8 cellular contexts compared by ENCODE assay signal in genomic region chr1:206635983-206636354, GRCh38. TPM values are rescaled to one million over a fixed set of nuclear protein-coding genes. Genes with fewer than 3 reads are reported as not detected.
DNase-seq lines count a peak whose midpoint lies in the region; ATAC-seq, FAIRE-seq and TF ChIP-seq lines count a peak whose summit lies in the region.

No MANE protein-coding gene starts in this region.

- H3K9me3 ChIP-seq in A549, result no peaks in the 10 kb centered on the region
- H3K9me3 ChIP-seq in RWPE2 (ENCODE audit: severe bottlenecking), result no peaks in the 10 kb centered on the region
- no peaks in the 10 kb centered on the region for H3K9me3 ChIP-seq in esophagus muscularis mucosa

- WGBS in A549 (ENCODE audit: missing lambda C conversion rate), result 11% methylated on average over 13 of the region's 13 CpGs
- 8% methylated on average over 11 of the region's 13 CpGs for WGBS in esophagus muscularis mucosa

- H3K9me3 Mint-ChIP-seq in progenitor cell of endocrine pancreas (ENCODE audit: low read depth), result no peaks in the 10 kb centered on the region

- no peak for TF ChIP-seq EP300 in A549 (IDR thresholded peaks at IDR 0.05)
- no peak for TF ChIP-seq EP300 in esophagus muscularis mucosa (IDR thresholded peaks at IDR 0.05)

- H3K36me3 Mint-ChIP-seq in progenitor cell of endocrine pancreas (ENCODE audit: insufficient read depth), result peaks cover 2% of the 10 kb centered on the region

- no peak for FAIRE-seq in A549 (lab: Jason Lieb, UNC)

- H3K4me3 Mint-ChIP-seq in progenitor cell of endocrine pancreas (ENCODE audit: low read depth), result peak overlapping the region; percentile 78

- H3K27ac ChIP-seq in A549 (peak overlapping the region; percentile 88 to 89), RWPE2 (ENCODE audit: poor library complexity, severe bottlenecking) (peak overlapping the region; percentile 62), esophagus muscularis mucosa (replicated peaks in 1 of 4) (peak overlapping the region; percentile 76 to 90 (median 86))

- H3K27me3 Mint-ChIP-seq in progenitor cell of endocrine pancreas, result peaks cover 7% of the 10 kb centered on the region

- H3K36me3 ChIP-seq in RWPE2 (ENCODE audit: low read depth) (peaks cover 17% of the 10 kb centered on the region), esophagus muscularis mucosa (peaks cover 0 to 16% (median 8%) of the 10 kb centered on the region in 4 donors)

- intact Hi-C loops in esophagus muscularis mucosa (cut with DNase I), result loop anchor here (2.0 to 10.0 kb wide), 2 partner anchors 29 to 169 kb away; no protein-coding TSS in a partner anchor

- H3K4me1 Mint-ChIP-seq in progenitor cell of endocrine pancreas (ENCODE audit: low read depth), result peaks cover 25% of the 10 kb centered on the region

- TF ChIP-seq POLR2A in A549 (IDR thresholded peaks at IDR 0.05; ENCODE audit: low read length) (no peak), esophagus muscularis mucosa (IDR thresholded peaks at IDR 0.05; ENCODE audit: low read depth) (no peak)

- ATAC-seq in A549 (peak in 1 of 2 experiments; percentile 40; a peak in 3 of 6 replicates), GM21381 (IDR thresholded peaks at IDR 0.05; ENCODE audit: unreplicated experiment) (peak; percentile 5), RWPE2 (ENCODE audit: low read depth) (peak; percentile 6; the same call in 2 of the 3 replicates)

- TF ChIP-seq CTCF in A549 (IDR thresholded peaks at IDR 0.05), result no peak
- TF ChIP-seq CTCF in RWPE2 (IDR thresholded peaks at IDR 0.05; ENCODE audit: poor library complexity, severe bottlenecking), result no peak
- TF ChIP-seq CTCF in esophagus muscularis mucosa (IDR thresholded peaks at IDR 0.05), result no peak
- TF ChIP-seq CTCF in progenitor cell of endocrine pancreas (IDR thresholded peaks at IDR 0.05; ENCODE audit: unreplicated experiment), result no peak

- DNase-seq in A549 (ENCODE audit: low read depth in 1 of 2, low spot score in 1 of 2) (peak in 1 of 2 experiments; percentile 35), RWPE2 (ENCODE audit: low spot score) (no peak), esophagus muscularis mucosa (ENCODE audit: extremely low spot score) (no peak), progenitor cell of endocrine pancreas (ENCODE audit: low spot score, unreplicated experiment) (no peak), GF-D8 (lab: John Stamatoyannopoulos, UW) (no peak), iPS-NIHi7 (ENCODE audit: extremely low spot score) (no peak), HuH-7.5 (ENCODE audit: low spot score) (no peak)

- no peak overlapping the region for H3K27ac Mint-ChIP-seq in progenitor cell of endocrine pancreas

- H3K4me1 ChIP-seq in A549, result peaks cover 32% of the 10 kb centered on the region; the same call in 2 of the 3 replicates
- H3K4me1 ChIP-seq in RWPE2 (ENCODE audit: insufficient read depth, poor library complexity, severe bottlenecking), result peaks cover 24% of the 10 kb centered on the region
- H3K4me1 ChIP-seq in esophagus muscularis mucosa, result peaks cover 20 to 48% (median 39%) of the 10 kb centered on the region in 4 donors

- peak overlapping the region; percentile 91 for H3K4me3 ChIP-seq in A549
- H3K4me3 ChIP-seq in RWPE2 (ENCODE audit: severe bottlenecking), result peak overlapping the region; percentile 98
- peak overlapping the region; percentile 66 to 99 (median 86) for H3K4me3 ChIP-seq in esophagus muscularis mucosa

- POLR2A ChIA-PET in A549 (lab: Yijun Ruan, JAX), result interaction anchor here (1.0 to 1.9 kb wide), 10 partner anchors 20 to 417 kb away, joined by 3 to 20 read pairs (median 8); partner anchors contain the start of genes EIF2D, MAPKAPK2 and PFKFB2

- no peaks in the 10 kb centered on the region for H3K27me3 ChIP-seq in RWPE2 (ENCODE audit: insufficient read depth, poor library complexity, severe bottlenecking)
- no peaks in the 10 kb centered on the region for H3K27me3 ChIP-seq in esophagus muscularis mucosa

- CTCF ChIA-PET in A549 (lab: Yijun Ruan, JAX), result interaction anchor here (1.1 to 19.0 kb wide), 13 partner anchors 12 to 347 kb away, joined by 3 to 452 read pairs (median 18); partner anchors contain the start of gene EIF2D

- H3K4me2 ChIP-seq in A549, result peak overlapping the region; percentile 98

- no peak for TF ChIP-seq RAD21 in A549 (conservative IDR thresholded peaks at IDR 0.05 in 1 of 2, IDR thresholded peaks at IDR 0.05 in 1 of 2)

TF ChIP-seq in A549, 52 proteins besides CTCF, POLR2A, EP300 and RAD21:
- TF ChIP-seq ZNF302 (CRISPR knock-in tag; IDR thresholded peaks at IDR 0.05) (no peak), HOXA7 (CRISPR knock-in tag; IDR thresholded peaks at IDR 0.05) (no peak), HOXB13 (CRISPR knock-in tag; IDR thresholded peaks at IDR 0.05; ENCODE audit: low read depth) (no peak), CBX8 (IDR thresholded peaks at IDR 0.05) (no peak)

RNA-seq across cellular contexts. Expression of gene DYRK3, which starts 0.6 kb away (rescaled TPM):
- polyA plus RNA-seq in A549 (2011; rRNA removed) (7.3 and 9.3 TPM in 2 replicates), A549 (2017; fragmentation: RNase III; extraction: RNeasy Plus Mini Kit Qiagen cat#74134 plus additional on column Dnase treatment) (8.2 to 8.8 TPM (median 8.7 TPM) in 3 replicates)
- 1.8 and 2.1 TPM in 2 replicates for polyA plus RNA-seq in A549 (2012; cell fraction: cytosol; rRNA removed)
- polyA plus RNA-seq in A549 (2012; cell fraction: nucleus; rRNA removed), result 2.0 and 2.6 TPM in 2 replicates
- 8.5 and 10.5 TPM in 2 replicates for polyA minus RNA-seq in A549 (2011; rRNA and poly(A)+ RNA removed)
- total RNA-seq in esophagus muscularis mucosa (10 to 100 TPM in 2 of 4 donors, 1 to 10 TPM in 2; 5.6 to 14.7 (median 9.0) TPM), progenitor cell of endocrine pancreas (8.4 and 9.1 TPM in 2 replicates)

RNA-seq across cellular contexts. Expression of gene EIF2D, which starts 23.7 kb away (rescaled TPM):
- polyA plus RNA-seq in A549 (2011; rRNA removed) (63.2 and 72.6 TPM in 2 replicates), A549 (2017; fragmentation: RNase III; extraction: RNeasy Plus Mini Kit Qiagen cat#74134 plus additional on column Dnase treatment) (31.8 to 32.7 TPM (median 32.5 TPM) in 3 replicates)
- 45.6 and 50.6 TPM in 2 replicates for polyA plus RNA-seq in A549 (2012; cell fraction: cytosol; rRNA removed)
- 39.4 and 47.8 TPM in 2 replicates for polyA plus RNA-seq in A549 (2012; cell fraction: nucleus; rRNA removed)
- polyA minus RNA-seq in A549 (2011; rRNA and poly(A)+ RNA removed), result 34.0 and 46.7 TPM in 2 replicates
- total RNA-seq in esophagus muscularis mucosa (10 to 100 TPM; 40.3 to 50.0 (median 47.9) TPM), progenitor cell of endocrine pancreas (36.8 and 39.5 TPM in 2 replicates)

RNA-seq across cellular contexts. Expression of gene MAPKAPK2, which starts 48.7 kb away (rescaled TPM):
- polyA plus RNA-seq in A549 (2011; rRNA removed) (37.2 and 48.5 TPM in 2 replicates), A549 (2017; fragmentation: RNase III; extraction: RNeasy Plus Mini Kit Qiagen cat#74134 plus additional on column Dnase treatment) (36.5 to 43.8 TPM (median 43.0 TPM) in 3 replicates)
- polyA plus RNA-seq in A549 (2012; cell fraction: cytosol; rRNA removed), result 34.3 and 42.5 TPM in 2 replicates
- polyA plus RNA-seq in A549 (2012; cell fraction: nucleus; rRNA removed), result 62.0 and 66.6 TPM in 2 replicates
- polyA minus RNA-seq in A549 (2011; rRNA and poly(A)+ RNA removed), result 49.2 and 51.4 TPM in 2 replicates
- total RNA-seq in esophagus muscularis mucosa (10 to 100 TPM; 37.8 to 70.1 (median 61.7) TPM), progenitor cell of endocrine pancreas (60.8 and 64.9 TPM in 2 replicates)
